37 cellular contexts compared by ENCODE assay signal in genomic region chr19:14650161-14650560, GRCh38. TPM values are rescaled to one million over a fixed set of nuclear protein-coding genes. Genes with fewer than 3 reads are reported as not detected.
"Had no signal": no experiment of that assay in that cellular context is flagged by ENCODE, and none has a peak within 500 bp of the region (broad histone marks: within the 10 kb centered on the region; RNA-seq: fewer than 3 reads in every experiment).

No MANE protein-coding gene starts in this region.

- H3K36me3 Mint-ChIP-seq: activated CD4-positive, alpha-beta memory T cell treated with anti-CD3 and anti-CD28 coated beads for 36 hours; activated naive CD4-positive, alpha-beta T cell treated with anti-CD3 and anti-CD28 coated beads, Interleukin-2, amount 50 U/mL, for 72 hours; T-cell had no signal

- H3K9me3 Mint-ChIP-seq: activated B cell treated with CpG ODN at 0.5 μM for 24 hours; activated CD4-positive, alpha-beta memory T cell treated with anti-CD3 and anti-CD28 coated beads for 36 hours; activated CD8-positive, alpha-beta T cell treated with anti-CD3 and anti-CD28 coated beads for 36 hours; activated naive CD4-positive, alpha-beta T cell treated with anti-CD3 and anti-CD28 coated beads for 36 hours; activated T-cell treated with anti-CD3 and anti-CD28 coated beads, Interleukin-2, amount 50 U/mL, for 4 hours; activated T-helper 1 cell treated with anti-CD3 and anti-CD28 coated beads, Interleukin-12 subunit alpha, Interleukin-12 subunit beta, Interleukin-2, Interleukin-4 antibody, amounts not matched to agents 30 ng/mL and 10 ng/mL and 1 ng/mL, durations not matched to agents 14 hours and 24 hours and 36 hours; activated T-helper 17 cell treated with anti-CD3 and anti-CD28 coated beads, Interleukin-2, amount 50 U/mL, for 72 hours; central memory CD8-positive, alpha-beta T cell; T-helper 2 cell treated with Interferon-gamma antibody and Interleukin-4, amounts not matched to agents 5 μg/mL and 100 μg/mL, for 36 hours had no signal

- H3K9me3 ChIP-seq: adrenal gland, body of pancreas, breast epithelium had no signal

- H3K4me3 Mint-ChIP-seq: activated B cell treated with CpG ODN at 0.5 μM for 24 hours; activated CD4-positive, alpha-beta memory T cell treated with anti-CD3 and anti-CD28 coated beads for 36 hours; activated CD4-positive, alpha-beta T cell treated with anti-CD3 and anti-CD28 coated beads, Interleukin-2, amount 10 ng/mL, durations not matched to agents 24 days and 14 days; activated CD8-positive, alpha-beta T cell treated with anti-CD3 and anti-CD28 coated beads for 36 hours; activated naive CD4-positive, alpha-beta T cell treated with anti-CD3 and anti-CD28 coated beads for 36 hours; activated T-cell treated with anti-CD3 and anti-CD28 coated beads, Interleukin-2, amount 50 U/mL, for 4 hours; activated T-cell treated with anti-CD3 and anti-CD28 coated beads, Interleukin-2, amount 50 U/mL, for 72 hours; activated T-helper 1 cell treated with anti-CD3 and anti-CD28 coated beads, Interleukin-12 subunit alpha, Interleukin-12 subunit beta, Interleukin-2, Interleukin-4 antibody, amounts not matched to agents 30 ng/mL and 10 ng/mL and 1 ng/mL, durations not matched to agents 14 hours and 24 hours and 36 hours; activated T-helper 17 cell treated with anti-CD3 and anti-CD28 coated beads, Interleukin-2, amount 50 U/mL, for 72 hours; central memory CD8-positive, alpha-beta T cell; T-cell; T-helper 2 cell treated with Interferon-gamma antibody and Interleukin-4, amounts not matched to agents 5 μg/mL and 100 μg/mL, for 36 hours had no signal

- ATAC-seq: activated CD8-positive, alpha-beta T cell treated with anti-CD3 and anti-CD28 coated beads for 36 hours; activated naive CD4-positive, alpha-beta T cell treated with anti-CD3 and anti-CD28 coated beads, Interleukin-2, amount 50 U/mL, for 72 hours; activated T-cell treated with anti-CD3 and anti-CD28 coated beads, Interleukin-2, amount 50 U/mL, for 4 hours; activated T-cell treated with anti-CD3 and anti-CD28 coated beads, Interleukin-2, amount 50 U/mL, for 72 hours; activated T-helper 17 cell treated with anti-CD3 and anti-CD28 coated beads, Interleukin-2, amount 50 U/mL, for 72 hours; body of pancreas; T-cell had no signal

- H3K4me1 ChIP-seq: adrenal gland, body of pancreas, breast epithelium had no signal

- H3K4me1 Mint-ChIP-seq: activated B cell treated with CpG ODN at 0.5 μM for 24 hours; activated CD4-positive, alpha-beta T cell treated with anti-CD3 and anti-CD28 coated beads, Interleukin-2, amount 10 ng/mL, durations not matched to agents 24 days and 14 days; activated T-helper 17 cell treated with anti-CD3 and anti-CD28 coated beads, Interleukin-2, amount 50 U/mL, for 72 hours; central memory CD8-positive, alpha-beta T cell had no signal

- DNase-seq: activated B cell treated with CpG ODN at 0.5 μM for 24 hours; activated CD4-positive, alpha-beta memory T cell treated with anti-CD3 and anti-CD28 coated beads for 36 hours; activated CD4-positive, alpha-beta T cell treated with anti-CD3 and anti-CD28 coated beads for 4 hours; activated CD4-positive, alpha-beta T cell treated with anti-CD3 and anti-CD28 coated beads, Interleukin-2, amount 10 ng/mL, durations not matched to agents 24 days and 14 days; activated CD4-positive, alpha-beta T cell treated with anti-CD3 and anti-CD28 coated beads, Interleukin-2, amount 50 U/mL, for 1 hour; activated CD4-positive, alpha-beta T cell treated with anti-CD3 and anti-CD28 coated beads, Interleukin-2, amount 50 U/mL, for 4 hours; activated CD4-positive, CD25-positive, alpha-beta regulatory T cell treated with anti-CD3 and anti-CD28 coated beads, Interleukin-2, amount 50 U/mL, for 72 hours; activated CD8-positive, alpha-beta memory T cell treated with anti-CD3 and anti-CD28 coated beads, Interleukin-2, amount 50 U/mL, for 4 hours; activated CD8-positive, alpha-beta T cell treated with anti-CD3 and anti-CD28 coated beads for 36 hours; activated effector memory CD4-positive, alpha-beta T cell treated with anti-CD3 and anti-CD28 coated beads, Interleukin-2, amount 50 U/mL, for 16 hours; activated gamma-delta T cell treated with Interleukin-2 at 50 U/mL for 16 hours; activated naive CD4-positive, alpha-beta T cell; activated naive CD4-positive, alpha-beta T cell treated with anti-CD3 and anti-CD28 coated beads for 36 hours; activated naive CD4-positive, alpha-beta T cell treated with anti-CD3 and anti-CD28 coated beads, Interleukin-2, amount 50 U/mL, for 16 hours; activated T-cell treated with anti-CD3 and anti-CD28 coated beads for 4 hours; activated T-cell treated with anti-CD3 and anti-CD28 coated beads, Interleukin-2, amount 50 U/mL, for 1 hour; activated T-cell treated with anti-CD3 and anti-CD28 coated beads, Interleukin-2, amount 50 U/mL, for 4 hours; activated T-cell treated with anti-CD3 and anti-CD28 coated beads, Interleukin-2, amount 50 U/mL, for 72 hours; adrenal gland; amniotic stem cell; aorta; body of pancreas; brain microvascular endothelial cell; cerebellar nuclear complex; T-cell; T-helper 2 cell; T-helper 9 cell had no signal

- H3K27ac Mint-ChIP-seq: activated B cell treated with CpG ODN at 0.5 μM for 24 hours; activated CD4-positive, alpha-beta memory T cell treated with anti-CD3 and anti-CD28 coated beads for 36 hours; activated CD4-positive, alpha-beta T cell treated with anti-CD3 and anti-CD28 coated beads, Interleukin-2, amount 10 ng/mL, durations not matched to agents 24 days and 14 days; activated CD8-positive, alpha-beta T cell treated with anti-CD3 and anti-CD28 coated beads for 36 hours; activated naive CD4-positive, alpha-beta T cell treated with anti-CD3 and anti-CD28 coated beads for 36 hours; activated T-cell treated with anti-CD3 and anti-CD28 coated beads, Interleukin-2, amount 50 U/mL, for 72 hours; activated T-helper 1 cell treated with anti-CD3 and anti-CD28 coated beads, Interleukin-12 subunit alpha, Interleukin-12 subunit beta, Interleukin-2, Interleukin-4 antibody, amounts not matched to agents 30 ng/mL and 10 ng/mL and 1 ng/mL, durations not matched to agents 14 hours and 24 hours and 36 hours; activated T-helper 17 cell treated with anti-CD3 and anti-CD28 coated beads, Interleukin-2, amount 50 U/mL, for 72 hours; T-cell; T-helper 2 cell treated with Interferon-gamma antibody and Interleukin-4, amounts not matched to agents 5 μg/mL and 100 μg/mL, for 36 hours had no signal

- H3K4me3 ChIP-seq: adrenal gland, body of pancreas, breast epithelium had no signal

- H3K27me3 ChIP-seq: adrenal gland, body of pancreas, brain microvascular endothelial cell, breast epithelium had no signal

- H3K27ac ChIP-seq: adrenal gland, body of pancreas, brain microvascular endothelial cell, breast epithelium, VCaP had no signal

- H3K36me3 ChIP-seq: adrenal gland, brain microvascular endothelial cell, breast epithelium had no signal

RNA-seq across cellular contexts. Expression of gene ADGRE3, which starts 24.5 kb away (rescaled TPM):
- total RNA-seq: activated B cell treated with CpG ODN at 0.5 μM for 24 hours; activated CD4-positive, alpha-beta memory T cell treated with anti-CD3 and anti-CD28 coated beads for 36 hours; activated CD4-positive, alpha-beta T cell treated with anti-CD3 and anti-CD28 coated beads, Interleukin-2, amount 10 ng/mL, durations not matched to agents 24 days and 14 days; activated CD8-positive, alpha-beta memory T cell treated with anti-CD3 and anti-CD28 coated beads for 36 hours; activated CD8-positive, alpha-beta T cell treated with anti-CD3 and anti-CD28 coated beads for 36 hours; activated naive CD4-positive, alpha-beta T cell treated with anti-CD3 and anti-CD28 coated beads for 36 hours; activated naive CD4-positive, alpha-beta T cell treated with anti-CD3 and anti-CD28 coated beads, Interleukin-2, amount 50 U/mL, for 72 hours; activated T-cell treated with anti-CD3 and anti-CD28 coated beads, Interleukin-2, amount 50 U/mL, for 4 hours; activated T-cell treated with anti-CD3 and anti-CD28 coated beads, Interleukin-2, amount 50 U/mL, for 72 hours; activated T-helper 1 cell treated with anti-CD3 and anti-CD28 coated beads, Interleukin-12 subunit alpha, Interleukin-12 subunit beta, Interleukin-2, Interleukin-4 antibody, amounts not matched to agents 30 ng/mL and 10 ng/mL and 1 ng/mL, durations not matched to agents 14 hours and 24 hours and 36 hours; activated T-helper 17 cell treated with anti-CD3 and anti-CD28 coated beads, Interleukin-2, amount 50 U/mL, for 72 hours; astrocyte; body of pancreas; T-cell; T-helper 1 cell treated with Interleukin-12 subunit alpha and Interleukin-12 subunit beta and Interleukin-4 antibody, amounts not matched to agents 30 ng/mL and 1 ng/mL, for 36 hours had no signal
